In genomic region chr11:10320164-10320563, GRCh38 we compare ENCODE assay signal across 2 cellular contexts.
TF ChIP-seq lines count a peak whose summit lies in the region.

No MANE protein-coding gene starts in this region.

TF ChIP-seq in IMR-90, 13 proteins besides CTCF, POLR2A, EP300 and RAD21:
- no peak for TF ChIP-seq RCOR1 (IDR thresholded peaks at IDR 0.05; ENCODE audit: insufficient replicate concordance, low read length)
- TF ChIP-seq ELK1 (IDR thresholded peaks at IDR 0.05; ENCODE audit: borderline replicate concordance, low read depth, low read length): no peak
- no peak for TF ChIP-seq BHLHE40 (IDR thresholded peaks at IDR 0.05; ENCODE audit: low read depth, low read length)
- no peak for TF ChIP-seq USF2 (IDR thresholded peaks at IDR 0.05; ENCODE audit: low read depth, low read length)
- TF ChIP-seq RFX5 (IDR thresholded peaks at IDR 0.05; ENCODE audit: low read depth, low read length): no peak
- TF ChIP-seq MAZ (IDR thresholded peaks at IDR 0.05; ENCODE audit: borderline replicate concordance, low read depth, low read length): no peak
- TF ChIP-seq CEBPB (IDR thresholded peaks at IDR 0.05; ENCODE audit: low read depth, low read length): no peak
TF ChIP-seq in IMR-90: peak in this region for 0.

TF ChIP-seq in SK-N-SH, 30 proteins besides CTCF, POLR2A, EP300 and RAD21:
- TF ChIP-seq GATA2 (CRISPR knock-in tag; IDR thresholded peaks at IDR 0.05): no peak
- TF ChIP-seq POLR2AphosphoS5 (IDR thresholded peaks at IDR 0.05; ENCODE audit: low read depth, low read length): no peak
- TF ChIP-seq RCOR1 (IDR thresholded peaks at IDR 0.05; ENCODE audit: low read length): no peak
- no peak for TF ChIP-seq USF2 (IDR thresholded peaks at IDR 0.05; ENCODE audit: borderline replicate concordance, low read depth, low read length)
- no peak for TF ChIP-seq RFX5 (IDR thresholded peaks at IDR 0.05; ENCODE audit: low read length)
- no peak for TF ChIP-seq FOSL2 (IDR thresholded peaks at IDR 0.05; ENCODE audit: borderline replicate concordance, low read depth)
- no peak for TF ChIP-seq ELF1 (IDR thresholded peaks at IDR 0.05)
- TF ChIP-seq EZH2phosphoT487 (IDR thresholded peaks at IDR 0.05; ENCODE audit: borderline replicate concordance, low read depth): no peak
- no peak for TF ChIP-seq SMC3 (IDR thresholded peaks at IDR 0.05; ENCODE audit: low read depth, low read length)
- TF ChIP-seq, protein P1, sequence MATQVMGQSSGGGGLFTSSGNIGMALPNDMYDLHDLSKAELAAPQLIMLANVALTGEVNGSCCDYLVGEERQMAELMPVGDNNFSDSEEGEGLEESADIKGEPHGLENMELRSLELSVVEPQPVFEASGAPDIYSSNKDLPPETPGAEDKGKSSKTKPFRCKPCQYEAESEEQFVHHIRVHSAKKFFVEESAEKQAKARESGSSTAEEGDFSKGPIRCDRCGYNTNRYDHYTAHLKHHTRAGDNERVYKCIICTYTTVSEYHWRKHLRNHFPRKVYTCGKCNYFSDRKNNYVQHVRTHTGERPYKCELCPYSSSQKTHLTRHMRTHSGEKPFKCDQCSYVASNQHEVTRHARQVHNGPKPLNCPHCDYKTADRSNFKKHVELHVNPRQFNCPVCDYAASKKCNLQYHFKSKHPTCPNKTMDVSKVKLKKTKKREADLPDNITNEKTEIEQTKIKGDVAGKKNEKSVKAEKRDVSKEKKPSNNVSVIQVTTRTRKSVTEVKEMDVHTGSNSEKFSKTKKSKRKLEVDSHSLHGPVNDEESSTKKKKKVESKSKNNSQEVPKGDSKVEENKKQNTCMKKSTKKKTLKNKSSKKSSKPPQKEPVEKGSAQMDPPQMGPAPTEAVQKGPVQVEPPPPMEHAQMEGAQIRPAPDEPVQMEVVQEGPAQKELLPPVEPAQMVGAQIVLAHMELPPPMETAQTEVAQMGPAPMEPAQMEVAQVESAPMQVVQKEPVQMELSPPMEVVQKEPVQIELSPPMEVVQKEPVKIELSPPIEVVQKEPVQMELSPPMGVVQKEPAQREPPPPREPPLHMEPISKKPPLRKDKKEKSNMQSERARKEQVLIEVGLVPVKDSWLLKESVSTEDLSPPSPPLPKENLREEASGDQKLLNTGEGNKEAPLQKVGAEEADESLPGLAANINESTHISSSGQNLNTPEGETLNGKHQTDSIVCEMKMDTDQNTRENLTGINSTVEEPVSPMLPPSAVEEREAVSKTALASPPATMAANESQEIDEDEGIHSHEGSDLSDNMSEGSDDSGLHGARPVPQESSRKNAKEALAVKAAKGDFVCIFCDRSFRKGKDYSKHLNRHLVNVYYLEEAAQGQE (IDR thresholded peaks at IDR 0.05; ENCODE audit: low read depth, low read length): no peak
- no peak for TF ChIP-seq TEAD4 (IDR thresholded peaks at IDR 0.05; ENCODE audit: borderline replicate concordance, insufficient read depth)
- TF ChIP-seq FOXJ3 (CRISPR knock-in tag; IDR thresholded peaks at IDR 0.05): no peak
- TF ChIP-seq JUND (IDR thresholded peaks at IDR 0.05): no peak
- TF ChIP-seq GABPA (IDR thresholded peaks at IDR 0.05; ENCODE audit: low read depth): no peak
- TF ChIP-seq, protein P2, sequence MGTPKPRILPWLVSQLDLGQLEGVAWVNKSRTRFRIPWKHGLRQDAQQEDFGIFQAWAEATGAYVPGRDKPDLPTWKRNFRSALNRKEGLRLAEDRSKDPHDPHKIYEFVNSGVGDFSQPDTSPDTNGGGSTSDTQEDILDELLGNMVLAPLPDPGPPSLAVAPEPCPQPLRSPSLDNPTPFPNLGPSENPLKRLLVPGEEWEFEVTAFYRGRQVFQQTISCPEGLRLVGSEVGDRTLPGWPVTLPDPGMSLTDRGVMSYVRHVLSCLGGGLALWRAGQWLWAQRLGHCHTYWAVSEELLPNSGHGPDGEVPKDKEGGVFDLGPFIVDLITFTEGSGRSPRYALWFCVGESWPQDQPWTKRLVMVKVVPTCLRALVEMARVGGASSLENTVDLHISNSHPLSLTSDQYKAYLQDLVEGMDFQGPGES (IDR thresholded peaks at IDR 0.05; ENCODE audit: low read depth, low read length): no peak
- no peak for TF ChIP-seq MEF2A (IDR thresholded peaks at IDR 0.05; ENCODE audit: borderline replicate concordance, low read depth)
